Comparison of ENCODE assay signal across 9 cellular contexts in the genomic region with DNA sequence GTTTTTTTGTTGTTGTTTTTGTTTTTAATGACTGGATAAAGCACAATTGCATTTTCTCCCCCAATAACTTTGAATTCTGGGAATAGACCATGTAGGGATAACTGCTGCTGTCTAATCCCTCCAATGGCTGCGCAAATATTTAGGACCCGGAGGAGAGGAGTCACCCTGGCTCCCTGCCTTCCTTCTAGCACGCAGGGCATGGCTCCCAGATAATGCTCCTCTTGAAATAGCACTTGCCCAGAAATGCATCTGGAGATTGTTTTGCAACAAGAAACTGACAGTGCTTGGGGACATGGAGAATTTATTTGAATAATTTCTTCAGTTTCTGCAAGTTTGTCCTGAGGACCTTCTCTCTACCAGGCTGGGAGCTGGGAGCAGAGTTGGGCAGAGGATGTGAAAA.
DNase-seq lines count a peak whose midpoint lies in the region; ATAC-seq, FAIRE-seq and TF ChIP-seq lines count a peak whose summit lies in the region.
"Had no signal": no experiment of that assay in that cellular context is flagged by ENCODE, and none has a peak within 500 bp of the region (broad histone marks: within the 10 kb centered on the region; RNA-seq: fewer than 3 reads in every experiment).

No MANE protein-coding gene starts in this region.

- in situ Hi-C loops in GM13977 (cut with MboI; ENCODE audit: low pct_unique_long_range_greater_than_20kb, low sequenced_read_pairs, unreplicated experiment), result no loop called here

- FAIRE-seq in RCC 7860 (lab: Jason Lieb, UNC), result no peak

- DNase-seq in Ammon's horn (ENCODE audit: low spot score) (peak; percentile 55), body of pancreas (peak in 2 of 4 donors; percentile 23 to 43), left cardiac atrium (peak; percentile 73), psoas muscle (peak; percentile 77 to 87), RCC 7860 (ENCODE audit: low spot score) (no peak), 8988T (no peak), GM13977 (ENCODE audit: low spot score) (no peak)
- DNase-seq: NCI-H187 had no signal

- H3K4me3 ChIP-seq in body of pancreas (no peak overlapping the region), psoas muscle (peak overlapping the region; percentile 33)

- no peak for TF ChIP-seq POLR2A in body of pancreas (IDR thresholded peaks at IDR 0.05)

- WGBS in body of pancreas, 2 donors, result 51 to 73% methylated on average over 3 of the region's 3 CpGs
- 17 to 22% (median 19%) methylated on average over 3 of the region's 3 CpGs for WGBS in psoas muscle, 3 donors

- intact Hi-C loops in body of pancreas (cut with DNase I), result no loop called here
- intact Hi-C loops in left cardiac atrium (cut with DNase I), result no loop called here
- intact Hi-C loops in psoas muscle (cut with DNase I), result no loop called here

- H3K9me3 ChIP-seq in body of pancreas (no peaks in the 10 kb centered on the region), psoas muscle (no peaks in the 10 kb centered on the region)

- H3K36me3 ChIP-seq in body of pancreas (replicated peaks in 1 of 2; ENCODE audit: insufficient read depth in 1 of 2, low read depth in 2 of 2) (no peaks in the 10 kb centered on the region), psoas muscle (ENCODE audit: insufficient read depth in 1 of 2, low read depth in 1 of 2) (no peaks in the 10 kb centered on the region)

- TF ChIP-seq CTCF in body of pancreas (IDR thresholded peaks at IDR 0.05) (no peak), psoas muscle (IDR thresholded peaks at IDR 0.05) (no peak), GM13977 (IDR thresholded peaks at IDR 0.05; ENCODE audit: extremely low read depth, insufficient read depth, missing control alignments) (no peak)

- H3K4me1 ChIP-seq in body of pancreas (no peaks in the 10 kb centered on the region), psoas muscle (peaks cover 54% of the 10 kb centered on the region)

- ATAC-seq in body of pancreas (peak; percentile 31), left cardiac atrium (peak; percentile 73 to 85), psoas muscle (peak; percentile 70 to 89 (median 78)), GM19328 (IDR thresholded peaks at IDR 0.05; ENCODE audit: unreplicated experiment) (no peak)

- peak overlapping the region in 2 of 4 donors; percentile 1 to 30 for H3K27ac ChIP-seq in body of pancreas
- H3K27ac ChIP-seq in psoas muscle, result peak overlapping the region; percentile 91

- H3K27me3 ChIP-seq in body of pancreas (no peaks in the 10 kb centered on the region), psoas muscle (ENCODE audit: insufficient read depth in 3 of 3, low read length in 2 of 3) (no peaks in the 10 kb centered on the region)

Comparison
In these comparisons a context has a peak if more than half of its experiments do, and no peak if none do; other contexts are left out.
1. DNase-seq: peak in Ammon's horn (single experiment), left cardiac atrium (single experiment) and psoas muscle (2 of 2); none in RCC 7860 (single experiment), 8988T (single experiment) and GM13977 (single experiment).